ENCODE assay signal across 1 cellular context in genomic region chr7:133081605-133082389, GRCh38.
TF ChIP-seq lines count a peak whose summit lies in the region.

Gene CHCHD3 (minus strand): TSS chr7:133082090. CDS start chr7:133081937, 153 bp downstream.

TF ChIP-seq in HEK293, 187 proteins besides CTCF, POLR2A, EP300 and RAD21 (continued from another document and continues in another):
- no peak for TF ChIP-seq PRDM4 (tag by site-specific recombination; IDR thresholded peaks at IDR 0.05)
- no peak for TF ChIP-seq PRDM2 (tag by site-specific recombination; IDR thresholded peaks at IDR 0.05; ENCODE audit: borderline replicate concordance)
- no peak for TF ChIP-seq ZFP41 (tag by site-specific recombination; IDR thresholded peaks at IDR 0.05; ENCODE audit: borderline replicate concordance)
- TF ChIP-seq KLF9 (tag by site-specific recombination; IDR thresholded peaks at IDR 0.05; ENCODE audit: low read depth), result peak; percentile 14; the same call in 1 of the 2 replicates
- no peak for TF ChIP-seq REST (tag by site-specific recombination; IDR thresholded peaks at IDR 0.05)
- no peak for TF ChIP-seq ZNF184 (tag by site-specific recombination; IDR thresholded peaks at IDR 0.05)
- TF ChIP-seq SALL2 (tag by site-specific recombination; IDR thresholded peaks at IDR 0.05; ENCODE audit: borderline replicate concordance), result no peak
- TF ChIP-seq ZBTB44 (tag by site-specific recombination; IDR thresholded peaks at IDR 0.05), result no peak
- no peak for TF ChIP-seq ZNF366 (tag by site-specific recombination; conservative IDR thresholded peaks at IDR 0.05)
- TF ChIP-seq ZNF473 (tag by site-specific recombination; IDR thresholded peaks at IDR 0.05), result no peak
- no peak for TF ChIP-seq ZNF26 (tag by site-specific recombination; IDR thresholded peaks at IDR 0.05)
- no peak for TF ChIP-seq WT1 (tag by site-specific recombination; IDR thresholded peaks at IDR 0.05)
- no peak for TF ChIP-seq ZNF521 (tag by site-specific recombination; IDR thresholded peaks at IDR 0.05)
- peak; percentile 69 for TF ChIP-seq PRDM10 (tag by site-specific recombination; IDR thresholded peaks at IDR 0.05)
- TF ChIP-seq ZNF221 (tag by site-specific recombination; IDR thresholded peaks at IDR 0.05; ENCODE audit: borderline replicate concordance), result no peak
- no peak for TF ChIP-seq GLI2 (tag by site-specific recombination; IDR thresholded peaks at IDR 0.05; ENCODE audit: borderline replicate concordance, low read depth)
- TF ChIP-seq ZNF76 (tag by site-specific recombination; IDR thresholded peaks at IDR 0.05; ENCODE audit: borderline replicate concordance, low read depth), result peak; percentile 98
- TF ChIP-seq ZNF560 (tag by site-specific recombination; IDR thresholded peaks at IDR 0.05; ENCODE audit: borderline replicate concordance), result no peak
- TF ChIP-seq ZNF585B (tag by site-specific recombination; IDR thresholded peaks at IDR 0.05), result no peak
- no peak for TF ChIP-seq ZSCAN23 (tag by site-specific recombination; IDR thresholded peaks at IDR 0.05)
- TF ChIP-seq ZNF626 (tag by site-specific recombination; IDR thresholded peaks at IDR 0.05), result no peak
- TF ChIP-seq ZNF449 (tag by site-specific recombination; IDR thresholded peaks at IDR 0.05), result no peak
- TF ChIP-seq ZSCAN16 (tag by site-specific recombination; IDR thresholded peaks at IDR 0.05), result no peak
- TF ChIP-seq ZNF335 (tag by site-specific recombination; conservative IDR thresholded peaks at IDR 0.05), result peak; percentile 99
- TF ChIP-seq ZNF639 (tag by site-specific recombination; IDR thresholded peaks at IDR 0.05), result 0 out of 2 replicates have a peak, but pooled peaks have one; percentile 41
- no peak for TF ChIP-seq ZSCAN5A (tag by site-specific recombination; IDR thresholded peaks at IDR 0.05)
- TF ChIP-seq ZEB2 (tag by site-specific recombination; IDR thresholded peaks at IDR 0.05), result peak; percentile 67; the same call in 1 of the 2 replicates
- no peak for TF ChIP-seq HOXA7 (CRISPR knock-in tag; IDR thresholded peaks at IDR 0.05; ENCODE audit: borderline replicate concordance)
- TF ChIP-seq ZNF426 (tag by site-specific recombination; IDR thresholded peaks at IDR 0.05), result no peak
- TF ChIP-seq ZNF350 (tag by site-specific recombination; IDR thresholded peaks at IDR 0.05), result no peak
- TF ChIP-seq ZNF707 (tag by site-specific recombination; IDR thresholded peaks at IDR 0.05), result no peak
- TF ChIP-seq ZNF530 (tag by site-specific recombination; IDR thresholded peaks at IDR 0.05; ENCODE audit: low read depth), result no peak
